In genomic region chr3:188683032-188683491, GRCh38 we compare ENCODE assay signal across 9 cellular contexts.
DNase-seq lines count a peak whose midpoint lies in the region; ATAC-seq and TF ChIP-seq lines count a peak whose summit lies in the region.
"Had no signal": no experiment of that assay in that cellular context is flagged by ENCODE, and none has a peak within 500 bp of the region (broad histone marks: within the 10 kb centered on the region; RNA-seq: fewer than 3 reads in every experiment).

No MANE protein-coding gene starts in this region.

- H3K4me1 ChIP-seq in hepatocyte (ENCODE audit: insufficient read depth), result peaks cover 35% of the 10 kb centered on the region
- H3K4me1 ChIP-seq: prostate gland had no signal

- no peaks in the 10 kb centered on the region for H3K9me3 Mint-ChIP-seq in activated T-cell treated with anti-CD3 and anti-CD28 coated beads, Interleukin-2, amount 50 U/mL, for 4 hours
- H3K9me3 Mint-ChIP-seq in stimulated activated naive CD8-positive, alpha-beta T cell treated with anti-CD3 and anti-CD28 coated beads, Interleukin-15, Interleukin-2, amounts not matched to agents 100 ng/mL and 50 ng/mL, for 24 hours, result no peaks in the 10 kb centered on the region
- H3K9me3 Mint-ChIP-seq in glutamatergic neuron (ENCODE audit: unreplicated experiment), result no peaks in the 10 kb centered on the region

- H3K27ac ChIP-seq in hepatocyte, result peak overlapping the region; percentile 81
- H3K27ac ChIP-seq: prostate gland had no signal

- H3K9me3 ChIP-seq in hepatocyte (ENCODE audit: low read depth), result no peaks in the 10 kb centered on the region
- H3K9me3 ChIP-seq: prostate gland had no signal

- no peaks in the 10 kb centered on the region for H3K9me2 ChIP-seq in hepatocyte (replicated peaks; ENCODE audit: insufficient read depth)

- no peaks in the 10 kb centered on the region for H4K20me1 ChIP-seq in hepatocyte (ENCODE audit: insufficient read depth, poor library complexity, severe bottlenecking)

- no peak overlapping the region for H2AFZ ChIP-seq in hepatocyte

- H3K4me3 Mint-ChIP-seq in activated T-cell treated with anti-CD3 and anti-CD28 coated beads, Interleukin-2, amount 50 U/mL, for 4 hours, result no peak overlapping the region
- no peak overlapping the region for H3K4me3 Mint-ChIP-seq in stimulated activated naive CD8-positive, alpha-beta T cell treated with anti-CD3 and anti-CD28 coated beads, Interleukin-15, Interleukin-2, amounts not matched to agents 100 ng/mL and 50 ng/mL, for 24 hours
- no peak overlapping the region for H3K4me3 Mint-ChIP-seq in glutamatergic neuron (ENCODE audit: unreplicated experiment)

- H3K36me3 ChIP-seq in hepatocyte (replicated peaks; ENCODE audit: insufficient read depth, low read depth), result no peaks in the 10 kb centered on the region
- H3K36me3 ChIP-seq: prostate gland had no signal

- TF ChIP-seq CTCF in hepatocyte (IDR thresholded peaks at IDR 0.05; ENCODE audit: poor library complexity), result no peak
- no peak for TF ChIP-seq CTCF in glutamatergic neuron (IDR thresholded peaks at IDR 0.05; ENCODE audit: partially characterized antibody, unreplicated experiment)

- H3K4me1 Mint-ChIP-seq in activated T-cell treated with anti-CD3 and anti-CD28 coated beads, Interleukin-2, amount 50 U/mL, for 4 hours (ENCODE audit: low read depth), result peaks cover 22% of the 10 kb centered on the region
- H3K4me1 Mint-ChIP-seq in stimulated activated naive CD8-positive, alpha-beta T cell treated with anti-CD3 and anti-CD28 coated beads, Interleukin-15, Interleukin-2, amounts not matched to agents 100 ng/mL and 50 ng/mL, for 24 hours (ENCODE audit: low read depth), result peaks cover 76% of the 10 kb centered on the region
- peaks cover 2% of the 10 kb centered on the region for H3K4me1 Mint-ChIP-seq in glutamatergic neuron (ENCODE audit: low read depth, unreplicated experiment)

- H3K27me3 ChIP-seq in hepatocyte, result no peaks in the 10 kb centered on the region

- peak overlapping the region; percentile 92 for H3K27ac Mint-ChIP-seq in stimulated activated naive CD8-positive, alpha-beta T cell treated with anti-CD3 and anti-CD28 coated beads, Interleukin-15, Interleukin-2, amounts not matched to agents 100 ng/mL and 50 ng/mL, for 24 hours
- H3K27ac Mint-ChIP-seq in glutamatergic neuron (ENCODE audit: unreplicated experiment), result no peak overlapping the region

- no peaks in the 10 kb centered on the region for H3K27me3 Mint-ChIP-seq in activated T-cell treated with anti-CD3 and anti-CD28 coated beads, Interleukin-2, amount 50 U/mL, for 4 hours (ENCODE audit: low read depth)
- no peaks in the 10 kb centered on the region for H3K27me3 Mint-ChIP-seq in stimulated activated naive CD8-positive, alpha-beta T cell treated with anti-CD3 and anti-CD28 coated beads, Interleukin-15, Interleukin-2, amounts not matched to agents 100 ng/mL and 50 ng/mL, for 24 hours
- peaks cover 2% of the 10 kb centered on the region for H3K27me3 Mint-ChIP-seq in glutamatergic neuron (ENCODE audit: unreplicated experiment)

- WGBS in hepatocyte (ENCODE audit: low lambda C conversion rate, missing lambda C conversion rate), result 91% methylated on average over 3 of the region's 3 CpGs

- no peak overlapping the region for H3K4me2 ChIP-seq in hepatocyte

- peak; percentile 59 for DNase-seq in activated CD8-positive, alpha-beta memory T cell treated with anti-CD3 and anti-CD28 coated beads, Interleukin-2, amount 50 U/mL, for 48 hours
- DNase-seq in activated CD8-positive, alpha-beta memory T cell treated with anti-CD3 and anti-CD28 coated beads, Interleukin-2, amount 50 U/mL, for 4 hours, result no peak
- no peak for DNase-seq in activated T-cell treated with anti-CD3 and anti-CD28 coated beads, Interleukin-2, amount 50 U/mL, for 4 hours
- DNase-seq in hepatocyte (ENCODE audit: low spot score) (peak; percentile 20), DMS153 (lab: John Stamatoyannopoulos, UW) (no peak), glutamatergic neuron (no peak)

- H3K4me3 ChIP-seq in hepatocyte, result no peak overlapping the region
- H3K4me3 ChIP-seq: prostate gland had no signal

- peak; percentile 88 to 96 for ATAC-seq in activated T-cell treated with anti-CD3 and anti-CD28 coated beads, Interleukin-2, amount 50 U/mL, for 4 hours
- no peak for ATAC-seq in HG03565 (IDR thresholded peaks at IDR 0.05; ENCODE audit: unreplicated experiment)

- H3K36me3 Mint-ChIP-seq in activated T-cell treated with anti-CD3 and anti-CD28 coated beads, Interleukin-2, amount 50 U/mL, for 4 hours (ENCODE audit: insufficient read depth), result peaks cover 13% of the 10 kb centered on the region
- H3K36me3 Mint-ChIP-seq in stimulated activated naive CD8-positive, alpha-beta T cell treated with anti-CD3 and anti-CD28 coated beads, Interleukin-15, Interleukin-2, amounts not matched to agents 100 ng/mL and 50 ng/mL, for 24 hours (ENCODE audit: low read depth), result peaks cover 7% of the 10 kb centered on the region
- H3K36me3 Mint-ChIP-seq in glutamatergic neuron (ENCODE audit: unreplicated experiment), result no peaks in the 10 kb centered on the region

- H3K79me2 ChIP-seq in hepatocyte, result peaks cover 22% of the 10 kb centered on the region

Comparison
In these comparisons a context has a peak if more than half of its experiments do, and no peak if none do; other contexts are left out.
1. DNase-seq: peak in activated CD8-positive, alpha-beta memory T cell treated with anti-CD3 and anti-CD28 coated beads, Interleukin-2, amount 50 U/mL, for 48 hours (single experiment) and hepatocyte (single experiment); none in activated CD8-positive, alpha-beta memory T cell treated with anti-CD3 and anti-CD28 coated beads, Interleukin-2, amount 50 U/mL, for 4 hours (single experiment), activated T-cell treated with anti-CD3 and anti-CD28 coated beads, Interleukin-2, amount 50 U/mL, for 4 hours (single experiment), DMS153 (single experiment) and glutamatergic neuron (single experiment).